ENCODE assay signal across 1 cellular context in the genomic region with DNA sequence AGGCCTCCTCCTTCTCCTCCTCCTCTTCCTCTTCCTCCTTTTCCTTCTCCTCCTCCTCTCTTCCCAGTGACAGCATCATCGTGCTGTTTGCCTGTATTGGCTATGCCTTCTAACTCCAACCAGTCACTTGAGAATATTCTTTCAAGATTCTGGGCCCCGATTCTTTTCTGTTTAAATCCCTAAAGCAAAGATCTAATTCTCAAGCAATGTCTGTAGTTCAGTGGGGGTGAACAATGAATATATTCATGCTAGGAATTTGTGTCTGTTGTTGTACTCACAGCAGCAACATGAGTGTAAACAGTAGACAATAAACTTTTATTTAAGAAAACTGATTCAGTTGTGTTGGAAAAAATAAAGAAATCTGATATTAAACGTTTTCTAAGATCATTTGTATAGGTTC.
TF ChIP-seq lines count a peak whose summit lies in the region.

No MANE protein-coding gene starts in this region.

TF ChIP-seq in K562, 482 proteins besides CTCF, POLR2A, EP300 and RAD21:
- TF ChIP-seq BRD9 (IDR thresholded peaks at IDR 0.05; ENCODE audit: low read depth, partially characterized antibody) (no peak), FOXJ3 (CRISPR knock-in tag; IDR thresholded peaks at IDR 0.05) (no peak), FOXA3 (CRISPR knock-in tag; conservative IDR thresholded peaks at IDR 0.05 in 1 of 2, IDR thresholded peaks at IDR 0.05 in 1 of 2) (no peak), SAP30 (IDR thresholded peaks at IDR 0.05; ENCODE audit: borderline replicate concordance, insufficient read depth, low read depth, low read length, poor library complexity, severe bottlenecking) (no peak), NCOA2 (IDR thresholded peaks at IDR 0.05; ENCODE audit: partially characterized antibody in 2 of 2) (no peak), ZFP30 (CRISPR knock-in tag; IDR thresholded peaks at IDR 0.05; ENCODE audit: borderline replicate concordance) (no peak), PRMT5 (CRISPR knock-in tag; IDR thresholded peaks at IDR 0.05) (no peak), KDM1A (IDR thresholded peaks at IDR 0.05) (no peak), SETDB1 (IDR thresholded peaks at IDR 0.05; ENCODE audit: low read length) (no peak)
- TF ChIP-seq, protein P1, sequence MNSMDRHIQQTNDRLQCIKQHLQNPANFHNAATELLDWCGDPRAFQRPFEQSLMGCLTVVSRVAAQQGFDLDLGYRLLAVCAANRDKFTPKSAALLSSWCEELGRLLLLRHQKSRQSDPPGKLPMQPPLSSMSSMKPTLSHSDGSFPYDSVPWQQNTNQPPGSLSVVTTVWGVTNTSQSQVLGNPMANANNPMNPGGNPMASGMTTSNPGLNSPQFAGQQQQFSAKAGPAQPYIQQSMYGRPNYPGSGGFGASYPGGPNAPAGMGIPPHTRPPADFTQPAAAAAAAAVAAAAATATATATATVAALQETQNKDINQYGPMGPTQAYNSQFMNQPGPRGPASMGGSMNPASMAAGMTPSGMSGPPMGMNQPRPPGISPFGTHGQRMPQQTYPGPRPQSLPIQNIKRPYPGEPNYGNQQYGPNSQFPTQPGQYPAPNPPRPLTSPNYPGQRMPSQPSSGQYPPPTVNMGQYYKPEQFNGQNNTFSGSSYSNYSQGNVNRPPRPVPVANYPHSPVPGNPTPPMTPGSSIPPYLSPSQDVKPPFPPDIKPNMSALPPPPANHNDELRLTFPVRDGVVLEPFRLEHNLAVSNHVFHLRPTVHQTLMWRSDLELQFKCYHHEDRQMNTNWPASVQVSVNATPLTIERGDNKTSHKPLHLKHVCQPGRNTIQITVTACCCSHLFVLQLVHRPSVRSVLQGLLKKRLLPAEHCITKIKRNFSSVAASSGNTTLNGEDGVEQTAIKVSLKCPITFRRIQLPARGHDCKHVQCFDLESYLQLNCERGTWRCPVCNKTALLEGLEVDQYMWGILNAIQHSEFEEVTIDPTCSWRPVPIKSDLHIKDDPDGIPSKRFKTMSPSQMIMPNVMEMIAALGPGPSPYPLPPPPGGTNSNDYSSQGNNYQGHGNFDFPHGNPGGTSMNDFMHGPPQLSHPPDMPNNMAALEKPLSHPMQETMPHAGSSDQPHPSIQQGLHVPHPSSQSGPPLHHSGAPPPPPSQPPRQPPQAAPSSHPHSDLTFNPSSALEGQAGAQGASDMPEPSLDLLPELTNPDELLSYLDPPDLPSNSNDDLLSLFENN (IDR thresholded peaks at IDR 0.05; ENCODE audit: low read depth in 2 of 2, low read length in 2 of 2), result no peak
- TF ChIP-seq, protein P2, sequence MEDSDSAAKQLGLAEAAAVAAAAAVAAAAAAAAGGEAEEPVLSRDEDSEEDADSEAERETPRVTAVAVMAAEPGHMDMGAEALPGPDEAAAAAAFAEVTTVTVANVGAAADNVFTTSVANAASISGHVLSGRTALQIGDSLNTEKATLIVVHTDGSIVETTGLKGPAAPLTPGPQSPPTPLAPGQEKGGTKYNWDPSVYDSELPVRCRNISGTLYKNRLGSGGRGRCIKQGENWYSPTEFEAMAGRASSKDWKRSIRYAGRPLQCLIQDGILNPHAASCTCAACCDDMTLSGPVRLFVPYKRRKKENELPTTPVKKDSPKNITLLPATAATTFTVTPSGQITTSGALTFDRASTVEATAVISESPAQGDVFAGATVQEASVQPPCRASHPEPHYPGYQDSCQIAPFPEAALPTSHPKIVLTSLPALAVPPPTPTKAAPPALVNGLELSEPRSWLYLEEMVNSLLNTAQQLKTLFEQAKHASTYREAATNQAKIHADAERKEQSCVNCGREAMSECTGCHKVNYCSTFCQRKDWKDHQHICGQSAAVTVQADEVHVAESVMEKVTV (CRISPR knock-in tag; IDR thresholded peaks at IDR 0.05), result no peak
- TF ChIP-seq, protein P3, sequence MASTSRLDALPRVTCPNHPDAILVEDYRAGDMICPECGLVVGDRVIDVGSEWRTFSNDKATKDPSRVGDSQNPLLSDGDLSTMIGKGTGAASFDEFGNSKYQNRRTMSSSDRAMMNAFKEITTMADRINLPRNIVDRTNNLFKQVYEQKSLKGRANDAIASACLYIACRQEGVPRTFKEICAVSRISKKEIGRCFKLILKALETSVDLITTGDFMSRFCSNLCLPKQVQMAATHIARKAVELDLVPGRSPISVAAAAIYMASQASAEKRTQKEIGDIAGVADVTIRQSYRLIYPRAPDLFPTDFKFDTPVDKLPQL (IDR thresholded peaks at IDR 0.05; ENCODE audit: extremely low read depth, insufficient read length), result no peak
- TF ChIP-seq, protein P4, sequence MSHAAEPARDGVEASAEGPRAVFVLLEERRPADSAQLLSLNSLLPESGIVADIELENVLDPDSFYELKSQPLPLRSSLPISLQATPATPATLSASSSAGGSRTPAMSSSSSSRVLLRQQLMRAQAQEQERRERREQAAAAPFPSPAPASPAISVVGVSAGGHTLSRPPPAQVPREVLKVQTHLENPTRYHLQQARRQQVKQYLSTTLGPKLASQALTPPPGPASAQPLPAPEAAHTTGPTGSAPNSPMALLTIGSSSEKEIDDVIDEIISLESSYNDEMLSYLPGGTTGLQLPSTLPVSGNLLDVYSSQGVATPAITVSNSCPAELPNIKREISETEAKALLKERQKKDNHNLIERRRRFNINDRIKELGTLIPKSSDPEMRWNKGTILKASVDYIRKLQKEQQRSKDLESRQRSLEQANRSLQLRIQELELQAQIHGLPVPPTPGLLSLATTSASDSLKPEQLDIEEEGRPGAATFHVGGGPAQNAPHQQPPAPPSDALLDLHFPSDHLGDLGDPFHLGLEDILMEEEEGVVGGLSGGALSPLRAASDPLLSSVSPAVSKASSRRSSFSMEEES (CRISPR knock-in tag; IDR thresholded peaks at IDR 0.05), result no peak
- TF ChIP-seq, protein P5, sequence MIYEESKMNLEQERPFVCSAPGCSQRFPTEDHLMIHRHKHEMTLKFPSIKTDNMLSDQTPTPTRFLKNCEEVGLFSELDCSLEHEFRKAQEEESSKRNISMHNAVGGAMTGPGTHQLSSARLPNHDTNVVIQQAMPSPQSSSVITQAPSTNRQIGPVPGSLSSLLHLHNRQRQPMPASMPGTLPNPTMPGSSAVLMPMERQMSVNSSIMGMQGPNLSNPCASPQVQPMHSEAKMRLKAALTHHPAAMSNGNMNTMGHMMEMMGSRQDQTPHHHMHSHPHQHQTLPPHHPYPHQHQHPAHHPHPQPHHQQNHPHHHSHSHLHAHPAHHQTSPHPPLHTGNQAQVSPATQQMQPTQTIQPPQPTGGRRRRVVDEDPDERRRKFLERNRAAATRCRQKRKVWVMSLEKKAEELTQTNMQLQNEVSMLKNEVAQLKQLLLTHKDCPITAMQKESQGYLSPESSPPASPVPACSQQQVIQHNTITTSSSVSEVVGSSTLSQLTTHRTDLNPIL (CRISPR knock-in tag; IDR thresholded peaks at IDR 0.05), result no peak
- TF ChIP-seq, protein P6, sequence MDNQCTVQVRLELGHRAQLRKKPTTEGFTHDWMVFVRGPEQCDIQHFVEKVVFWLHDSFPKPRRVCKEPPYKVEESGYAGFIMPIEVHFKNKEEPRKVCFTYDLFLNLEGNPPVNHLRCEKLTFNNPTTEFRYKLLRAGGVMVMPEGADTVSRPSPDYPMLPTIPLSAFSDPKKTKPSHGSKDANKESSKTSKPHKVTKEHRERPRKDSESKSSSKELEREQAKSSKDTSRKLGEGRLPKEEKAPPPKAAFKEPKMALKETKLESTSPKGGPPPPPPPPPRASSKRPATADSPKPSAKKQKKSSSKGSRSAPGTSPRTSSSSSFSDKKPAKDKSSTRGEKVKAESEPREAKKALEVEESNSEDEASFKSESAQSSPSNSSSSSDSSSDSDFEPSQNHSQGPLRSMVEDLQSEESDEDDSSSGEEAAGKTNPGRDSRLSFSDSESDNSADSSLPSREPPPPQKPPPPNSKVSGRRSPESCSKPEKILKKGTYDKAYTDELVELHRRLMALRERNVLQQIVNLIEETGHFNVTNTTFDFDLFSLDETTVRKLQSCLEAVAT (IDR thresholded peaks at IDR 0.05), result no peak
TF ChIP-seq in K562: peak in this region for 0.
